ENCODE assay signal across 30 cellular contexts in genomic region chr1:9136925-9137324, GRCh38.
"Had no signal": no experiment of that assay in that cellular context is flagged by ENCODE, and none has a peak within 500 bp of the region (broad histone marks: within the 10 kb centered on the region; RNA-seq: fewer than 3 reads in every experiment).

No MANE protein-coding gene starts in this region.

- H3K9me3 Mint-ChIP-seq: activated CD8-positive, alpha-beta T cell treated with anti-CD3 and anti-CD28 coated beads for 36 hours; activated naive CD8-positive, alpha-beta T cell treated with anti-CD3 and anti-CD28 coated beads, Interleukin-2, amount 50 U/mL, for 24 hours; activated T-cell treated with anti-CD3 and anti-CD28 coated beads, Interleukin-2, amount 50 U/mL, for 4 hours; activated T-helper 17 cell treated with anti-CD3 and anti-CD28 coated beads, Interleukin-2, amount 50 U/mL, for 72 hours; effector memory CD8-positive, alpha-beta T cell had no signal

- H3K27ac Mint-ChIP-seq: activated CD8-positive, alpha-beta T cell treated with anti-CD3 and anti-CD28 coated beads for 36 hours; activated naive CD8-positive, alpha-beta T cell; activated naive CD8-positive, alpha-beta T cell treated with anti-CD3 and anti-CD28 coated beads, Interleukin-2, amount 50 U/mL, for 24 hours; activated T-helper 17 cell treated with anti-CD3 and anti-CD28 coated beads, Interleukin-2, amount 50 U/mL, for 72 hours; effector memory CD8-positive, alpha-beta T cell; WTC11 had no signal

- DNase-seq: activated CD4-positive, alpha-beta T cell treated with anti-CD3 and anti-CD28 coated beads for 1 hour; activated CD4-positive, alpha-beta T cell treated with anti-CD3 and anti-CD28 coated beads for 4 hours; activated CD4-positive, alpha-beta T cell treated with anti-CD3 and anti-CD28 coated beads, Interleukin-2, amount 50 U/mL, for 1 hour; activated CD4-positive, alpha-beta T cell treated with anti-CD3 and anti-CD28 coated beads, Interleukin-2, amount 50 U/mL, for 48 hours; activated CD8-positive, alpha-beta memory T cell treated with anti-CD3 and anti-CD28 coated beads for 24 hours; activated CD8-positive, alpha-beta T cell treated with anti-CD3 and anti-CD28 coated beads for 36 hours; activated effector memory CD4-positive, alpha-beta T cell treated with Interleukin-2 at 50 U/mL for 16 hours; activated gamma-delta T cell treated with Interleukin-2 at 50 U/mL for 16 hours; activated naive CD4-positive, alpha-beta T cell treated with anti-CD3 and anti-CD28 coated beads, Interleukin-2, amount 50 U/mL, for 16 hours; activated naive CD4-positive, alpha-beta T cell treated with Interleukin-2 at 50 U/mL for 16 hours; activated naive CD8-positive, alpha-beta T cell treated with anti-CD3 and anti-CD28 coated beads, Interleukin-2, amount 50 U/mL, for 24 hours; activated T-cell treated with anti-CD3 and anti-CD28 coated beads, Interleukin-2, amount 50 U/mL, for 4 hours; adrenal gland; amygdala; body of pancreas; caudate nucleus; cortex of kidney; dermis blood vessel endothelial cell; effector CD4-positive, alpha-beta T cell; effector memory CD8-positive, alpha-beta T cell; erythroblast; foreskin keratinocyte; gastrocnemius medialis; heart right ventricle; T-helper 2 cell had no signal

- H3K27me3 Mint-ChIP-seq: activated CD8-positive, alpha-beta T cell treated with anti-CD3 and anti-CD28 coated beads for 36 hours; activated naive CD8-positive, alpha-beta T cell had no signal

- H3K36me3 ChIP-seq: adrenal gland, esophagus muscularis mucosa, gastrocnemius medialis, heart right ventricle had no signal

- H3K4me1 Mint-ChIP-seq: WTC11 had no signal

- H3K36me3 Mint-ChIP-seq: activated naive CD8-positive, alpha-beta T cell; WTC11 had no signal

- ATAC-seq: activated CD8-positive, alpha-beta T cell treated with anti-CD3 and anti-CD28 coated beads for 36 hours; activated naive CD8-positive, alpha-beta T cell treated with anti-CD3 and anti-CD28 coated beads, Interleukin-2, amount 50 U/mL, for 24 hours; activated T-cell treated with anti-CD3 and anti-CD28 coated beads, Interleukin-2, amount 50 U/mL, for 4 hours; activated T-helper 17 cell treated with anti-CD3 and anti-CD28 coated beads, Interleukin-2, amount 50 U/mL, for 72 hours; body of pancreas; effector memory CD8-positive, alpha-beta T cell; foreskin keratinocyte; gastrocnemius medialis; WTC11 had no signal

- H3K27me3 ChIP-seq: adrenal gland, body of pancreas, esophagus muscularis mucosa, gastrocnemius medialis, heart right ventricle had no signal

- H3K9me3 ChIP-seq: adrenal gland, body of pancreas, esophagus muscularis mucosa, gastrocnemius medialis, heart right ventricle had no signal

- H3K27ac ChIP-seq: adrenal gland, body of pancreas, esophagus muscularis mucosa, foreskin keratinocyte, gastrocnemius medialis, heart right ventricle had no signal

- FAIRE-seq: colon had no signal

- H3K4me1 ChIP-seq: adrenal gland, body of pancreas, esophagus muscularis mucosa, foreskin keratinocyte, gastrocnemius medialis had no signal

- H3K4me3 ChIP-seq: adrenal gland, body of pancreas, esophagus muscularis mucosa, gastrocnemius medialis, heart right ventricle had no signal

- H3K4me3 Mint-ChIP-seq: activated CD8-positive, alpha-beta T cell treated with anti-CD3 and anti-CD28 coated beads for 36 hours; activated naive CD8-positive, alpha-beta T cell; activated naive CD8-positive, alpha-beta T cell treated with anti-CD3 and anti-CD28 coated beads, Interleukin-2, amount 50 U/mL, for 24 hours; activated T-cell treated with anti-CD3 and anti-CD28 coated beads, Interleukin-2, amount 50 U/mL, for 4 hours; activated T-helper 17 cell treated with anti-CD3 and anti-CD28 coated beads, Interleukin-2, amount 50 U/mL, for 72 hours; effector memory CD8-positive, alpha-beta T cell; WTC11 had no signal
